11 cellular contexts compared by ENCODE assay signal in genomic region chr19:29668746-29669609, GRCh38. TPM values are rescaled to one million over a fixed set of nuclear protein-coding genes. Genes with fewer than 3 reads are reported as not detected.
DNase-seq lines count a peak whose midpoint lies in the region; ATAC-seq and TF ChIP-seq lines count a peak whose summit lies in the region.
"Had no signal": no experiment of that assay in that cellular context is flagged by ENCODE, and none has a peak within 500 bp of the region (broad histone marks: within the 10 kb centered on the region; RNA-seq: fewer than 3 reads in every experiment).

No MANE protein-coding gene starts in this region.

- no peak overlapping the region for H2BK12ac ChIP-seq in trophoblast cell (ENCODE audit: low read length)

- no peak overlapping the region for H3K23ac ChIP-seq in trophoblast cell (ENCODE audit: low read length)

- no peaks in the 10 kb centered on the region for H3K27me3 Mint-ChIP-seq in CD4-positive, alpha-beta T cell

- H3K18ac ChIP-seq in trophoblast cell (ENCODE audit: low read length) = peak overlapping the region; percentile 3

- CTCF ChIA-PET in CD4-positive, alpha-beta T cell (lab: Charles Lee) = interaction anchor here (0.7 to 5.5 kb wide), 8 partner anchors 8 to 63 kb away, joined by 3 to 33 read pairs (median 11); partner anchors contain the start of gene POP4

- peaks cover 54% of the 10 kb centered on the region for H3K36me3 Mint-ChIP-seq in CD4-positive, alpha-beta T cell (ENCODE audit: low read depth)
- H3K36me3 Mint-ChIP-seq: brain had no signal

- in situ Hi-C loops in brain microvascular endothelial cell (cut with HindIII; ENCODE audit: low pct_ligation_motif_present, low sequenced_read_pairs) = no loop called here

- H3K79me2 ChIP-seq in trophoblast cell (ENCODE audit: control insufficient read depth, insufficient read depth, low read length, poor library complexity) = peaks cover 10% of the 10 kb centered on the region

- peak overlapping the region; percentile 93 for H3K4me3 Mint-ChIP-seq in CD4-positive, alpha-beta T cell

- H3K36me3 ChIP-seq in brain microvascular endothelial cell (replicated peaks) (peaks cover 1% of the 10 kb centered on the region), trophoblast cell (ENCODE audit: control insufficient read depth in 1 of 2, insufficient read depth in 2 of 2, low read length in 2 of 2) (peaks cover 3 to 6% of the 10 kb centered on the region in 2 experiments)

- H3K4me1 ChIP-seq in trophoblast cell (ENCODE audit: control insufficient read depth in 1 of 2, insufficient read depth in 2 of 2, low read length in 2 of 2) = peaks cover 29 to 34% of the 10 kb centered on the region in 2 experiments

- H3K9ac ChIP-seq in trophoblast cell (ENCODE audit: low read length) = no peak overlapping the region

- H3K4me2 ChIP-seq in trophoblast cell (ENCODE audit: low read length) = no peak overlapping the region

- H2BK5ac ChIP-seq in trophoblast cell (ENCODE audit: low read depth, low read length, poor library complexity) = no peak overlapping the region

- H3K9me3 Mint-ChIP-seq in CD4-positive, alpha-beta T cell = no peaks in the 10 kb centered on the region

- H3K9me3 ChIP-seq in CD4-positive, alpha-beta T cell (ENCODE audit: control insufficient read depth, low read length) = no peaks in the 10 kb centered on the region
- no peaks in the 10 kb centered on the region for H3K9me3 ChIP-seq in trophoblast cell (ENCODE audit: insufficient read depth, low read depth, low read length)

- H3K79me1 ChIP-seq in trophoblast cell (ENCODE audit: low read length) = peaks cover 16% of the 10 kb centered on the region

- no peaks in the 10 kb centered on the region for H3K27me3 ChIP-seq in CD4-positive, alpha-beta T cell (ENCODE audit: control insufficient read depth, insufficient read depth, low read length)
- H3K27me3 ChIP-seq in HL-60 (ENCODE audit: insufficient read depth, poor library complexity, severe bottlenecking) = peaks cover 3% of the 10 kb centered on the region
- no peaks in the 10 kb centered on the region for H3K27me3 ChIP-seq in brain microvascular endothelial cell (replicated peaks)
- H3K27me3 ChIP-seq in trophoblast cell (ENCODE audit: insufficient read depth, low read length) = no peaks in the 10 kb centered on the region

- H2AFZ ChIP-seq in trophoblast cell (ENCODE audit: insufficient read depth, low read length, poor library complexity) = no peak overlapping the region

- H3K27ac ChIP-seq in CD4-positive, alpha-beta T cell (ENCODE audit: low read depth, low read length) = peak overlapping the region; percentile 85
- H3K27ac ChIP-seq in HL-60 (replicated peaks) = no peak overlapping the region
- no peak overlapping the region for H3K27ac ChIP-seq in brain microvascular endothelial cell
- no peak overlapping the region for H3K27ac ChIP-seq in trophoblast cell (ENCODE audit: low read depth, low read length)

- TF ChIP-seq CTCF in CD4-positive, alpha-beta T cell (IDR thresholded peaks at IDR 0.05) = no peak
- TF ChIP-seq CTCF in HL-60 (IDR thresholded peaks at IDR 0.05; ENCODE audit: insufficient read depth, low read length) (peak; percentile 8), brain microvascular endothelial cell (IDR thresholded peaks at IDR 0.05; ENCODE audit: low read depth, low read length, missing control alignments) (peak; percentile 62)

- POLR2A ChIA-PET in CD4-positive, alpha-beta T cell (lab: Charles Lee) = interaction anchor here (1.0 to 5.7 kb wide), 7 partner anchors 9 to 63 kb away, joined by 3 to 104 read pairs (median 25); partner anchors contain the start of genes C19orf12 and POP4

- peaks cover 82% of the 10 kb centered on the region for H3K4me1 Mint-ChIP-seq in CD4-positive, alpha-beta T cell (ENCODE audit: low read depth)

- H3K27ac Mint-ChIP-seq in CD4-positive, alpha-beta T cell = peak overlapping the region; percentile 98

- intact Hi-C loops in CD4-positive, alpha-beta T cell (cut with DNase I, micrococcal nuclease) = loop anchor here (1.0 to 10.0 kb wide), 4 partner anchors 11 to 1874 kb away; partner anchors contain the start of gene CCNE1 (in 1 of the 2)

- no peak for DNase-seq in CD4-positive, alpha-beta T cell
- DNase-seq in HL-60 (ENCODE audit: low read depth in 1 of 2, low spot score in 1 of 2) (no peak), brain microvascular endothelial cell (no peak), trophoblast cell (no peak), NCI-H345 treated with DMSO at 0.1 percent for 48 hours (lab: John Stamatoyannopoulos, UW; ENCODE audit: unreplicated experiment) (no peak)
- DNase-seq: kidney glomerular epithelial cell, NCI-H1105 had no signal

- H2BK120ac ChIP-seq in trophoblast cell (ENCODE audit: insufficient read depth, low read length, poor library complexity) = no peak overlapping the region

- ATAC-seq in CD4-positive, alpha-beta T cell (ENCODE audit: poor library complexity) = no peak
- ATAC-seq in HG03520 (IDR thresholded peaks at IDR 0.05; ENCODE audit: unreplicated experiment) (no peak), GM18511 (IDR thresholded peaks at IDR 0.05; ENCODE audit: unreplicated experiment) (no peak), HG03442 (IDR thresholded peaks at IDR 0.05; ENCODE audit: unreplicated experiment) (no peak)

- no peak overlapping the region for H4K12ac ChIP-seq in trophoblast cell (ENCODE audit: low read depth, low read length)

- no CpG with 5 or more reads among the region's 13 CpGs for WGBS in trophoblast cell (ENCODE audit: extremely low coverage, insufficient coverage, insufficient read length)

- H3K4ac ChIP-seq in trophoblast cell (ENCODE audit: low read depth, low read length) = peak overlapping the region; percentile 19

- H2AK5ac ChIP-seq in trophoblast cell (ENCODE audit: low read length) = peak overlapping the region; percentile 18

- H4K8ac ChIP-seq in trophoblast cell (ENCODE audit: low read depth, low read length) = no peak overlapping the region

- H3K4me3 ChIP-seq in HL-60 (replicated peaks; ENCODE audit: insufficient read depth, low read length) (no peak overlapping the region), brain microvascular endothelial cell (ENCODE audit: low read depth, low read length) (no peak overlapping the region), trophoblast cell (ENCODE audit: low read depth, low read length) (no peak overlapping the region)

- H4K91ac ChIP-seq in trophoblast cell (ENCODE audit: low read depth, low read length) = peak overlapping the region; percentile 65

- H3K14ac ChIP-seq in trophoblast cell (ENCODE audit: low read length) = no peak overlapping the region

RNA-seq across cellular contexts. Expression of gene PLEKHF1, which starts 3.7 kb away (rescaled TPM):
- 10 to 100 TPM; 37.5 to 41.0 TPM for total RNA-seq in CD4-positive, alpha-beta T cell
- polyA plus RNA-seq in trophoblast cell (2013) = 37.2 and 41.2 TPM in 2 replicates

RNA-seq across cellular contexts. Expression of gene C19orf12, which starts 46.1 kb away (rescaled TPM):
- 1 to 10 TPM; 7.7 TPM for total RNA-seq in CD4-positive, alpha-beta T cell
- 17.9 and 18.2 TPM in 2 replicates for polyA plus RNA-seq in trophoblast cell (2013)
